Comparison of ENCODE assay signal across 9 cellular contexts in the genomic region with DNA sequence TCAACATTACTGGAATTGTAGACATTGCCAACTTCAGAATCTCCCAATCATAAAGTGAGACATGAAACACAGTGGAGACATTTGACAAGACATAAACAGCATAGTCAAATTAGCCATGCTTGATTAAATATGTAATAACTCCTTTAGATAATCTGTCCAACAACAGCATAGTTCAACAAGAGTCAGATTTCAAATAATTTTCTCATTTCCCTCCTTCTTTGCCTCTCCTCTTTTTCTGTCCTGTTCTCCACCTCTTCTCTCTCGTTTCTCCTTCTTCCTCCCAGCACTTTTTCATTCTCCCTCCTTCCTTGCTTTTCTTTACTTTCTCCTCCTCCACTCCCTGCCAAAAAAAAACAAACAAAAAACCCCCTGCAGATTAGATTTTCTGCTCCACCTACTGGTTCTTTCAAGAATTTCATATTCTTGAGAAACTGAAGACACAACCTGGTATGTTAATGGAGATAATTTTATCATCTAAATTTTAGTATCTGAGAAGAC. TPM values are rescaled to one million over a fixed set of nuclear protein-coding genes. Genes with fewer than 3 reads are reported as not detected.
DNase-seq lines count a peak whose midpoint lies in the region; FAIRE-seq and TF ChIP-seq lines count a peak whose summit lies in the region.
"Had no signal": no experiment of that assay in that cellular context is flagged by ENCODE, and none has a peak within 500 bp of the region (broad histone marks: within the 10 kb centered on the region; RNA-seq: fewer than 3 reads in every experiment).

No MANE protein-coding gene starts in this region.

- H3K4me1 ChIP-seq in breast epithelium (no peaks in the 10 kb centered on the region), H9 (ENCODE audit: insufficient read depth, low read length) (no peaks in the 10 kb centered on the region; the same call in 1 of the 2 replicates), spleen (no peaks in the 10 kb centered on the region)

- peaks cover 17% of the 10 kb centered on the region for H3K36me3 Mint-ChIP-seq in MCF 10A (ENCODE audit: insufficient read depth, unreplicated experiment)
- peaks cover 4 to 14% (median 12%) of the 10 kb centered on the region in 3 experiments; a peak in 5 of 7 replicates for H3K36me3 Mint-ChIP-seq in H9 (ENCODE audit: insufficient read depth in 1 of 3, low read depth in 3 of 3)

- no peak overlapping the region for H3K4me3 Mint-ChIP-seq in MCF 10A (ENCODE audit: unreplicated experiment)
- no peak overlapping the region for H3K4me3 Mint-ChIP-seq in H9

- H4K20me1 ChIP-seq in H9 (ENCODE audit: control insufficient read depth, insufficient read depth, insufficient read length): no peaks in the 10 kb centered on the region

- CTCF ChIA-PET in MCF 10A (lab: Yijun Ruan, JAX): interaction anchor here (0.7 to 4.0 kb wide), 15 partner anchors 9 to 534 kb away, joined by 3 to 41 read pairs (median 4); no protein-coding TSS in a partner anchor

- no peak overlapping the region for H3T11ph ChIP-seq in H9 (ENCODE audit: low read length)

- TF ChIP-seq CTCF in MCF 10A (IDR thresholded peaks at IDR 0.05; ENCODE audit: unreplicated experiment) (peak; percentile 79), breast epithelium (IDR thresholded peaks at IDR 0.05) (no peak), H9 (conservative IDR thresholded peaks at IDR 0.05) (peak; percentile 60), spleen (IDR thresholded peaks at IDR 0.05 in 8 of 11, conservative IDR thresholded peaks at IDR 0.05 in 3 of 11) (peak in 9 of 11 experiments; percentile 15 to 54 (median 41))

- no peak overlapping the region for H3K23ac ChIP-seq in H9 (ENCODE audit: insufficient read length, low read depth, low read length)

- no CpG with 5 or more reads among the region's 1 CpG for WGBS in H9 (ENCODE audit: extremely low coverage, insufficient read length, low lambda C conversion rate)
- WGBS in spleen, 5 donors: 4 to 11% (median 7%) methylated on average over 1 of the region's 1 CpG

- H3K4me2 ChIP-seq in H9 (ENCODE audit: insufficient read depth, insufficient read length, low read length): no peak overlapping the region

- H2AFZ ChIP-seq in H9 (ENCODE audit: low read length): no peak overlapping the region

- no peak overlapping the region for H2BK120ac ChIP-seq in H9 (ENCODE audit: low read depth, low read length, poor library complexity, severe bottlenecking)

- H3K4me3 ChIP-seq in breast epithelium (no peak overlapping the region), spleen (no peak overlapping the region)

- peak overlapping the region; percentile 40 for H3K27ac Mint-ChIP-seq in MCF 10A (ENCODE audit: low read depth, unreplicated experiment)
- peak overlapping the region in 2 of 3 experiments; percentile 51 to 74; a peak in 3 of 7 replicates for H3K27ac Mint-ChIP-seq in H9

- POLR2A ChIA-PET in MCF 10A (lab: Yijun Ruan, JAX): interaction anchor here (1.2 to 1.6 kb wide), 2 partner anchors 11 to 12 kb away, joined by 3 read pairs; no protein-coding TSS in a partner anchor

- H2BK15ac ChIP-seq in H9 (ENCODE audit: low read depth, low read length): no peak overlapping the region

- H3K14ac ChIP-seq in H9 (ENCODE audit: insufficient read depth, low read length): no peak overlapping the region

- H3K4ac ChIP-seq in H9 (ENCODE audit: low read depth, low read length): no peak overlapping the region

- no peak overlapping the region for H2BK5ac ChIP-seq in H9 (ENCODE audit: insufficient read length, low read length)

- H3K56ac ChIP-seq in H9 (ENCODE audit: insufficient read length, low read depth, low read length): no peak overlapping the region

- no peak overlapping the region for H4K5ac ChIP-seq in H9 (ENCODE audit: insufficient read length, low read depth, low read length)

- H3K27me3 ChIP-seq in breast epithelium: no peaks in the 10 kb centered on the region
- H3K27me3 ChIP-seq in H9 (ENCODE audit: insufficient read depth, low read length): no peaks in the 10 kb centered on the region
- no peaks in the 10 kb centered on the region for H3K27me3 ChIP-seq in spleen (replicated peaks in 1 of 7)

- H3K9me3 ChIP-seq in breast epithelium: no peaks in the 10 kb centered on the region
- H3K9me3 ChIP-seq in H9 (ENCODE audit: control insufficient read depth, low read depth, low read length): no peaks in the 10 kb centered on the region
- no peaks in the 10 kb centered on the region for H3K9me3 ChIP-seq in spleen

- H2BK12ac ChIP-seq in H9 (ENCODE audit: insufficient read length, low read depth, low read length): no peak overlapping the region

- H3K9me3 Mint-ChIP-seq in MCF 10A (ENCODE audit: unreplicated experiment): no peaks in the 10 kb centered on the region
- no peaks in the 10 kb centered on the region; a peak in 1 of 5 replicates for H3K9me3 Mint-ChIP-seq in H9

- H3K4me1 Mint-ChIP-seq in MCF 10A (ENCODE audit: insufficient read depth, unreplicated experiment) (peaks cover 15% of the 10 kb centered on the region), H9 (peaks cover 6% of the 10 kb centered on the region in 2 experiments)

- no peak overlapping the region for H2AK5ac ChIP-seq in H9 (ENCODE audit: insufficient read length, low read length)

- no peak overlapping the region for H2BK20ac ChIP-seq in H9 (ENCODE audit: low read depth, low read length, poor library complexity, severe bottlenecking)

- TF ChIP-seq POLR2A in breast epithelium (IDR thresholded peaks at IDR 0.05): no peak
- no peak for TF ChIP-seq POLR2A in spleen (IDR thresholded peaks at IDR 0.05)

- H3K9ac ChIP-seq in H9 (ENCODE audit: extremely low read depth, insufficient read length, low read length): no peak overlapping the region

- peak; percentile 45 for DNase-seq in MCF 10A (ENCODE audit: unreplicated experiment)
- no peak for DNase-seq in breast epithelium (ENCODE audit: low spot score in 2 of 2)
- no peak for DNase-seq in H9
- peak; percentile 4 for DNase-seq in NCI-H1105 treated with DMSO at 0.1 percent for 48 hours (lab: John Stamatoyannopoulos, UW)
- DNase-seq in spleen: no peak
- no peak for DNase-seq in GM19240 (ENCODE audit: insufficient read length, low spot score)
- no peak for DNase-seq in amygdala (lab: John Stamatoyannopoulos, UW)

- BruUV-seq in MCF 10A (replicated peaks; lab: Mats Ljungman, UMichigan): no TSS peak

- FAIRE-seq in colon (lab: Jason Lieb, UNC): peak; percentile 79

- H3K27ac ChIP-seq in breast epithelium: no peak overlapping the region
- no peak overlapping the region for H3K27ac ChIP-seq in H9 (ENCODE audit: insufficient read length, low read depth, low read length)
- H3K27ac ChIP-seq in spleen: no peak overlapping the region
- H3K27ac ChIP-seq: HL-60 had no signal

- H3K27me3 Mint-ChIP-seq in MCF 10A (ENCODE audit: insufficient read depth, unreplicated experiment) (no peaks in the 10 kb centered on the region), H9 (ENCODE audit: low read depth) (no peaks in the 10 kb centered on the region)

- intact Hi-C loops in MCF 10A (cut with micrococcal nuclease): loop anchor here (1.0 kb wide), 6 partner anchors 51 to 534 kb away; partner anchors contain the start of gene CLDND1
- intact Hi-C loops in breast epithelium (cut with DNase I; ENCODE audit: low total_unique reads): no loop called here
- intact Hi-C loops in spleen (cut with DNase I; ENCODE audit: low total_unique reads): no loop called here

- no peak overlapping the region for H4K91ac ChIP-seq in H9 (ENCODE audit: insufficient read length, low read depth, low read length)

- no peaks in the 10 kb centered on the region for H3K79me2 ChIP-seq in H9 (ENCODE audit: insufficient read depth, low read length)

- no peak overlapping the region for H4K8ac ChIP-seq in H9 (replicated peaks; ENCODE audit: insufficient read length, low read depth, low read length)

- no peaks in the 10 kb centered on the region for H3K79me1 ChIP-seq in H9 (ENCODE audit: insufficient read depth, low read depth, low read length, poor library complexity, severe bottlenecking)

- no peaks in the 10 kb centered on the region for H3K36me3 ChIP-seq in breast epithelium
- peaks cover 0 to 27% (median 11%) of the 10 kb centered on the region in 6 donors for H3K36me3 ChIP-seq in spleen

- H3K18ac ChIP-seq in H9 (ENCODE audit: insufficient read length, low read depth, low read length): no peak overlapping the region

- no peaks in the 10 kb centered on the region for H3K23me2 ChIP-seq in H9 (ENCODE audit: insufficient read length, low read depth, low read length, poor library complexity, severe bottlenecking)

RNA-seq across cellular contexts. Expression of gene CPOX, which starts 20.1 kb away (rescaled TPM):
- 10.8 and 11.2 TPM in 2 replicates for total RNA-seq in MCF 10A (2022)
- total RNA-seq in breast epithelium: 10 to 100 TPM; 14.4 to 22.1 (median 15.1) TPM
- 22.7 and 24.7 TPM in 2 replicates for total RNA-seq in H9 (2021)
- total RNA-seq in spleen: 10 to 100 TPM; 14.5 to 26.0 (median 18.8) TPM
- polyA plus RNA-seq in spleen: 10 to 100 TPM in 2 of 3 donors, 1 to 10 TPM in 1; 9.8 to 14.8 (median 14.0) TPM

RNA-seq across cellular contexts. Expression of gene GPR15, which starts 41.5 kb away (rescaled TPM):
- total RNA-seq in MCF 10A (2022) (not detected in 2 replicates), breast epithelium (1 to 10 TPM in 1 of 3 donors, under 1 TPM in 1, not detected in 1; 0.59 to 1.6 TPM), H9 (2021) (not detected in 2 replicates), spleen (10 to 100 TPM in 1 of 7 donors, 1 to 10 TPM in 5, not detected in 1; 1.8 to 11.9 (median 5.6) TPM)
- polyA plus RNA-seq in spleen: under 1 TPM; 0.30 to 0.86 (median 0.49) TPM

RNA-seq across cellular contexts. Expression of gene CLDND1, which starts 50.6 kb away (rescaled TPM):
- total RNA-seq in MCF 10A (2022) (128 and 173 TPM in 2 replicates), breast epithelium (100 to 1,000 TPM; 113 to 121 (median 114) TPM), H9 (2021) (83.0 and 85.0 TPM in 2 replicates), spleen (100 to 1,000 TPM in 5 of 7 donors, 10 to 100 TPM in 2; 84.0 to 174 (median 114) TPM)
- 10 to 100 TPM; 26.1 to 30.7 (median 28.2) TPM for polyA plus RNA-seq in spleen

Comparison
In these comparisons a context has a peak if more than half of its experiments do, and no peak if none do; other contexts are left out.
1. DNase-seq: peak in MCF 10A (single experiment) and NCI-H1105 treated with DMSO at 0.1 percent for 48 hours (single experiment); none in breast epithelium (0 of 2), H9 (single experiment), spleen (single experiment), GM19240 (single experiment) and amygdala (0 of 56).
2. CTCF ChIP-seq: peak in MCF 10A (single experiment), H9 (single experiment) and spleen (9 of 11); none in breast epithelium (0 of 3).